1 cellular context compared by ENCODE assay signal in the genomic region with DNA sequence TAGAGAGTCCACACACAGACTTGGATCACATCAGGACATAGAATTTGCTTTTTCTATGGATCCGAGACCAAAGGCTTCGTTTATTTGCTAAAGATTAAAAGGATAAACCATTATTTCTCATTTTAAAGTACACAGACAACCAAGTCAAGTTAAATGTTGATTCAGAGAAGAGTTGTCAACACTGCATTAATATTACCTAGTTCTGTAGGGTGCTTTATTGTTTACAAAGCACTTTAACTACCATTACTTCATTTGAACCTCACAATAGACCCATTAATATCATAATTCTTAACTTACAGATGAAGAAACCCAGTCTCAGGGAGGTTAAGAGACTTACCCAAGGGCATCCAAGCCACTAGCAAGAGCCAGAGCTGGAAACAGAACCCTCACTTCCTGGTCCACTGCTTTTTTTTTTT.
TF ChIP-seq lines count a peak whose summit lies in the region.

No MANE protein-coding gene starts in this region.

TF ChIP-seq in A549, 52 proteins besides CTCF, POLR2A, EP300 and RAD21 (continued from another document):
- TF ChIP-seq, protein P1, sequence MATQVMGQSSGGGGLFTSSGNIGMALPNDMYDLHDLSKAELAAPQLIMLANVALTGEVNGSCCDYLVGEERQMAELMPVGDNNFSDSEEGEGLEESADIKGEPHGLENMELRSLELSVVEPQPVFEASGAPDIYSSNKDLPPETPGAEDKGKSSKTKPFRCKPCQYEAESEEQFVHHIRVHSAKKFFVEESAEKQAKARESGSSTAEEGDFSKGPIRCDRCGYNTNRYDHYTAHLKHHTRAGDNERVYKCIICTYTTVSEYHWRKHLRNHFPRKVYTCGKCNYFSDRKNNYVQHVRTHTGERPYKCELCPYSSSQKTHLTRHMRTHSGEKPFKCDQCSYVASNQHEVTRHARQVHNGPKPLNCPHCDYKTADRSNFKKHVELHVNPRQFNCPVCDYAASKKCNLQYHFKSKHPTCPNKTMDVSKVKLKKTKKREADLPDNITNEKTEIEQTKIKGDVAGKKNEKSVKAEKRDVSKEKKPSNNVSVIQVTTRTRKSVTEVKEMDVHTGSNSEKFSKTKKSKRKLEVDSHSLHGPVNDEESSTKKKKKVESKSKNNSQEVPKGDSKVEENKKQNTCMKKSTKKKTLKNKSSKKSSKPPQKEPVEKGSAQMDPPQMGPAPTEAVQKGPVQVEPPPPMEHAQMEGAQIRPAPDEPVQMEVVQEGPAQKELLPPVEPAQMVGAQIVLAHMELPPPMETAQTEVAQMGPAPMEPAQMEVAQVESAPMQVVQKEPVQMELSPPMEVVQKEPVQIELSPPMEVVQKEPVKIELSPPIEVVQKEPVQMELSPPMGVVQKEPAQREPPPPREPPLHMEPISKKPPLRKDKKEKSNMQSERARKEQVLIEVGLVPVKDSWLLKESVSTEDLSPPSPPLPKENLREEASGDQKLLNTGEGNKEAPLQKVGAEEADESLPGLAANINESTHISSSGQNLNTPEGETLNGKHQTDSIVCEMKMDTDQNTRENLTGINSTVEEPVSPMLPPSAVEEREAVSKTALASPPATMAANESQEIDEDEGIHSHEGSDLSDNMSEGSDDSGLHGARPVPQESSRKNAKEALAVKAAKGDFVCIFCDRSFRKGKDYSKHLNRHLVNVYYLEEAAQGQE (IDR thresholded peaks at IDR 0.05): no peak; the same call in 1 of the 2 replicates
- TF ChIP-seq, protein P2, sequence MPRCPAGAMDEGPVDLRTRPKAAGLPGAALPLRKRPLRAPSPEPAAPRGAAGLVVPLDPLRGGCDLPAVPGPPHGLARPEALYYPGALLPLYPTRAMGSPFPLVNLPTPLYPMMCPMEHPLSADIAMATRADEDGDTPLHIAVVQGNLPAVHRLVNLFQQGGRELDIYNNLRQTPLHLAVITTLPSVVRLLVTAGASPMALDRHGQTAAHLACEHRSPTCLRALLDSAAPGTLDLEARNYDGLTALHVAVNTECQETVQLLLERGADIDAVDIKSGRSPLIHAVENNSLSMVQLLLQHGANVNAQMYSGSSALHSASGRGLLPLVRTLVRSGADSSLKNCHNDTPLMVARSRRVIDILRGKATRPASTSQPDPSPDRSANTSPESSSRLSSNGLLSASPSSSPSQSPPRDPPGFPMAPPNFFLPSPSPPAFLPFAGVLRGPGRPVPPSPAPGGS (IDR thresholded peaks at IDR 0.05): peak; percentile 85; the same call in 2 of the 3 replicates
- TF ChIP-seq RARB (CRISPR knock-in tag; IDR thresholded peaks at IDR 0.05) (no peak), JUN (IDR thresholded peaks at IDR 0.05) (peak; percentile 28 to 79; a peak in 2 of 5 replicates), ESRRA (IDR thresholded peaks at IDR 0.05; ENCODE audit: borderline replicate concordance, low read length) (no peak), MAFK (IDR thresholded peaks at IDR 0.05; ENCODE audit: partially characterized antibody) (peak; percentile 43), ZSCAN20 (CRISPR knock-in tag; IDR thresholded peaks at IDR 0.05) (no peak), FOSL2 (IDR thresholded peaks at IDR 0.05) (no peak), FOSL2 (CRISPR knock-in tag; IDR thresholded peaks at IDR 0.05) (peak; percentile 29; the same call in 1 of the 2 replicates), CEBPB (IDR thresholded peaks at IDR 0.05) (peak; percentile 22 to 64; a peak in 2 of 4 replicates), CBX2 (IDR thresholded peaks at IDR 0.05; ENCODE audit: borderline replicate concordance, low read depth) (no peak)
- TF ChIP-seq, protein P3, sequence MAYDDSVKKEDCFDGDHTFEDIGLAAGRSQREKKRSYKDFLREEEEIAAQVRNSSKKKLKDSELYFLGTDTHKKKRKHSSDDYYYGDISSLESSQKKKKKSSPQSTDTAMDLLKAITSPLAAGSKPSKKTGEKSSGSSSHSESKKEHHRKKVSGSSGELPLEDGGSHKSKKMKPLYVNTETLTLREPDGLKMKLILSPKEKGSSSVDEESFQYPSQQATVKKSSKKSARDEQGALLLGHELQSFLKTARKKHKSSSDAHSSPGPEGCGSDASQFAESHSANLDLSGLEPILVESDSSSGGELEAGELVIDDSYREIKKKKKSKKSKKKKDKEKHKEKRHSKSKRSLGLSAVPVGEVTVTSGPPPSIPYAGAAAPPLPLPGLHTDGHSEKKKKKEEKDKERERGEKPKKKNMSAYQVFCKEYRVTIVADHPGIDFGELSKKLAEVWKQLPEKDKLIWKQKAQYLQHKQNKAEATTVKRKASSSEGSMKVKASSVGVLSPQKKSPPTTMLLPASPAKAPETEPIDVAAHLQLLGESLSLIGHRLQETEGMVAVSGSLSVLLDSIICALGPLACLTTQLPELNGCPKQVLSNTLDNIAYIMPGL (CRISPR knock-in tag; IDR thresholded peaks at IDR 0.05; ENCODE audit: borderline replicate concordance): no peak
- TF ChIP-seq, protein P4, sequence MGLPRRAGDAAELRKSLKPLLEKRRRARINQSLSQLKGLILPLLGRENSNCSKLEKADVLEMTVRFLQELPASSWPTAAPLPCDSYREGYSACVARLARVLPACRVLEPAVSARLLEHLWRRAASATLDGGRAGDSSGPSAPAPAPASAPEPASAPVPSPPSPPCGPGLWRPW (IDR thresholded peaks at IDR 0.05): 0 out of 2 replicates have a peak, but pooled peaks have one; percentile 36
